Comparison of ENCODE assay signal across 8 cellular contexts in genomic region chr7:128861957-128862570, GRCh38. TPM values are rescaled to one million over a fixed set of nuclear protein-coding genes. Genes with fewer than 3 reads are reported as not detected.
DNase-seq lines count a peak whose midpoint lies in the region; ATAC-seq and TF ChIP-seq lines count a peak whose summit lies in the region.

No MANE protein-coding gene starts in this region.

- no peak overlapping the region for H3K27ac ChIP-seq in lower lobe of right lung
- peak overlapping the region in 3 of 4 donors; percentile 71 to 91 (median 73) for H3K27ac ChIP-seq in upper lobe of left lung

- TF ChIP-seq POLR2A in upper lobe of left lung (IDR thresholded peaks at IDR 0.05): no peak

- H3K36me3 ChIP-seq in lower lobe of right lung: peaks cover 18% of the 10 kb centered on the region
- H3K36me3 ChIP-seq in upper lobe of left lung: peaks cover 0 to 19% (median 16%) of the 10 kb centered on the region in 4 donors

- no peak for TF ChIP-seq CTCF in astrocyte of the cerebellum (IDR thresholded peaks at IDR 0.05; ENCODE audit: low read depth, low read length, missing control alignments)
- TF ChIP-seq CTCF in lower lobe of right lung (IDR thresholded peaks at IDR 0.05): no peak
- no peak for TF ChIP-seq CTCF in upper lobe of left lung (IDR thresholded peaks at IDR 0.05)

- 73 to 74% methylated on average over 15 of the region's 15 CpGs for WGBS in upper lobe of left lung, 2 donors

- H3K27me3 ChIP-seq in lower lobe of right lung (ENCODE audit: low read depth): no peaks in the 10 kb centered on the region
- H3K27me3 ChIP-seq in upper lobe of left lung: no peaks in the 10 kb centered on the region

- H3K36me3 Mint-ChIP-seq in activated naive CD4-positive, alpha-beta T cell treated with anti-CD3 and anti-CD28 coated beads, Interleukin-2, amount 50 U/mL, for 24 hours: peaks cover 6% of the 10 kb centered on the region

- no peaks in the 10 kb centered on the region for H3K9me3 Mint-ChIP-seq in activated naive CD4-positive, alpha-beta T cell treated with anti-CD3 and anti-CD28 coated beads, Interleukin-2, amount 50 U/mL, for 24 hours

- H3K4me3 ChIP-seq in astrocyte of the cerebellum (ENCODE audit: low read depth, low read length) (peak overlapping the region; percentile 96), lower lobe of right lung (peak overlapping the region; percentile 93), upper lobe of left lung (peak overlapping the region in 3 of 4 donors; percentile 80 to 87 (median 81))

- TF ChIP-seq EP300 in upper lobe of left lung (IDR thresholded peaks at IDR 0.05): no peak

- ATAC-seq in lower lobe of right lung (no peak), upper lobe of left lung (ENCODE audit: low FRiP score in 2 of 2) (no peak), GM21390 (IDR thresholded peaks at IDR 0.05; ENCODE audit: unreplicated experiment) (no peak)

- H3K4me1 Mint-ChIP-seq in activated naive CD4-positive, alpha-beta T cell treated with anti-CD3 and anti-CD28 coated beads, Interleukin-2, amount 50 U/mL, for 24 hours: peaks cover 30% of the 10 kb centered on the region

- no peak for DNase-seq in activated naive CD4-positive, alpha-beta T cell treated with anti-CD3 and anti-CD28 coated beads, Interleukin-2, amount 50 U/mL, for 16 hours
- DNase-seq in astrocyte of the cerebellum (ENCODE audit: low read depth) (no peak), lower lobe of right lung (no peak), upper lobe of left lung (no peak), SK-N-DZ (ENCODE audit: low spot score) (no peak), NCI-H1694 (lab: John Stamatoyannopoulos, UW) (no peak)

- H3K9me3 ChIP-seq in lower lobe of right lung: no peaks in the 10 kb centered on the region
- no peaks in the 10 kb centered on the region for H3K9me3 ChIP-seq in upper lobe of left lung

- in situ Hi-C loops in astrocyte of the cerebellum (cut with HindIII; ENCODE audit: low sequenced_read_pairs): no loop called here

- H3K27me3 Mint-ChIP-seq in activated naive CD4-positive, alpha-beta T cell treated with anti-CD3 and anti-CD28 coated beads, Interleukin-2, amount 50 U/mL, for 24 hours: no peaks in the 10 kb centered on the region

- H3K27ac Mint-ChIP-seq in activated naive CD4-positive, alpha-beta T cell treated with anti-CD3 and anti-CD28 coated beads, Interleukin-2, amount 50 U/mL, for 24 hours: peak overlapping the region; percentile 95

- peak overlapping the region; percentile 97 for H3K4me3 Mint-ChIP-seq in activated naive CD4-positive, alpha-beta T cell treated with anti-CD3 and anti-CD28 coated beads, Interleukin-2, amount 50 U/mL, for 24 hours

- H3K4me1 ChIP-seq in lower lobe of right lung (peaks cover 19% of the 10 kb centered on the region), upper lobe of left lung (peaks cover 14 to 26% (median 17%) of the 10 kb centered on the region in 4 donors)

- intact Hi-C loops in lower lobe of right lung (cut with DNase I): no loop called here

RNA-seq across cellular contexts. Expression of gene ATP6V1F, which starts 0.6 kb away (rescaled TPM):
- total RNA-seq in lower lobe of right lung: 208 TPM
- 100 to 1,000 TPM in 5 of 6 donors, 10 to 100 TPM in 1; 99.8 to 224 (median 156) TPM for total RNA-seq in upper lobe of left lung
- polyA plus RNA-seq in SK-N-DZ (2014; cell fraction: cytosol; rRNA removed): 217 and 371 TPM in 2 replicates
- polyA plus RNA-seq in SK-N-DZ (2014; cell fraction: nucleus; rRNA removed): 110 and 137 TPM in 2 replicates

RNA-seq across cellular contexts. Expression of gene FLNC, which starts 31.9 kb away (rescaled TPM):
- total RNA-seq in lower lobe of right lung (11.7 TPM), upper lobe of left lung (10 to 100 TPM in 1 of 6 donors, 1 to 10 TPM in 5; 2.1 to 19.6 (median 4.9) TPM)
- polyA plus RNA-seq in SK-N-DZ (2014; cell fraction: cytosol; rRNA removed): 11.6 and 13.1 TPM in 2 replicates
- 14.1 and 19.8 TPM in 2 replicates for polyA plus RNA-seq in SK-N-DZ (2014; cell fraction: nucleus; rRNA removed)

RNA-seq across cellular contexts. Expression of gene KCP, which starts 48.4 kb away (rescaled TPM):
- 1.3 TPM for total RNA-seq in lower lobe of right lung
- 1 to 10 TPM in 3 of 6 donors, under 1 TPM in 2, not detected in 1; 0.15 to 2.1 (median 1.1) TPM for total RNA-seq in upper lobe of left lung
- 6.3 and 6.5 TPM in 2 replicates for polyA plus RNA-seq in SK-N-DZ (2014; cell fraction: cytosol; rRNA removed)
- 57.9 and 76.8 TPM in 2 replicates for polyA plus RNA-seq in SK-N-DZ (2014; cell fraction: nucleus; rRNA removed)
